In genomic region chr12:114232187-114232586, GRCh38 we compare ENCODE assay signal across 27 cellular contexts.
"Had no signal": no experiment of that assay in that cellular context is flagged by ENCODE, and none has a peak within 500 bp of the region (broad histone marks: within the 10 kb centered on the region; RNA-seq: fewer than 3 reads in every experiment).

No MANE protein-coding gene starts in this region.

- H3K4me3 ChIP-seq: stomach, suprapubic skin, testis, thoracic aorta, thyroid gland, tibial artery, tibial nerve, transverse colon, upper lobe of left lung, upper lobe of right lung, uterus, vagina had no signal

- DNase-seq: stimulated activated CD4-positive, alpha-beta T cell treated with anti-CD3 and anti-CD28 coated beads, Interleukin-2, amount 100 ng/mL, for 48 hours; stimulated activated CD4-positive, alpha-beta T cell treated with anti-CD3 and anti-CD28 coated beads, Interleukin-4, amount 100 ng/mL, for 1 hour; stimulated activated CD4-positive, alpha-beta T cell treated with anti-CD3 and anti-CD28 coated beads, Interleukin-4, amount 100 ng/mL, for 24 hours; stimulated activated CD4-positive, alpha-beta T cell treated with anti-CD3 and anti-CD28 coated beads, Interleukin-4, amount 100 ng/mL, for 4 hours; stimulated activated CD8-positive, alpha-beta memory T cell treated with anti-CD3 and anti-CD28 coated beads, Interleukin-4, amount 100 ng/mL, for 48 hours; stimulated activated naive B cell treated with anti-CD40 and anti-IgM and Interleukin-4, amounts not matched to agents 10 μg/mL and 1 μg/mL and 100 μg/mL, for 72 hours; stimulated activated naive CD4-positive, alpha-beta T cell; stimulated activated naive CD4-positive, alpha-beta T cell treated with Interleukin-2 at 50 U/mL for 16 hours; stimulated activated naive CD8-positive, alpha-beta T cell treated with anti-CD3 and anti-CD28 coated beads, Interleukin-15, amount 100 ng/mL, for 72 hours; stimulated activated naive CD8-positive, alpha-beta T cell treated with anti-CD3 and anti-CD28 coated beads, Interleukin-15, Interleukin-2, amounts not matched to agents 100 U/mL and 50 U/mL, for 24 hours; stomach; substantia nigra; testis; thyroid gland; tibial artery; transverse colon; trophoblast cell; upper lobe of left lung; upper lobe of right lung; uterus had no signal

- FAIRE-seq: urothelium cell line had no signal

- ATAC-seq: stimulated activated effector memory CD8-positive, alpha-beta T cell treated with anti-CD3 and anti-CD28 coated beads, Interleukin-12 subunit alpha, Interleukin-12 subunit beta, amount 100 ng/mL, for 72 hours; stimulated activated memory B cell treated with anti-CD40 and anti-IgM and Interleukin-4, amounts not matched to agents 10 μg/mL and 1 μg/mL and 100 μg/mL, for 72 hours; stimulated activated naive B cell treated with anti-CD40 and anti-IgM and Interleukin-4, amounts not matched to agents 10 μg/mL and 1 μg/mL and 100 μg/mL, for 72 hours; stimulated activated naive CD8-positive, alpha-beta T cell treated with anti-CD3 and anti-CD28 coated beads, Interleukin-15, amount 100 ng/mL, for 72 hours; stimulated activated naive CD8-positive, alpha-beta T cell treated with anti-CD3 and anti-CD28 coated beads, Interleukin-15, Interleukin-2, amounts not matched to agents 100 U/mL and 50 U/mL, for 24 hours; upper lobe of right lung had no signal

- H3K36me3 ChIP-seq: stomach, suprapubic skin, thoracic aorta, thyroid gland, tibial artery, tibial nerve, transverse colon, upper lobe of left lung, upper lobe of right lung, uterus, vagina had no signal

- H3K27ac ChIP-seq: stomach, suprapubic skin, testis, thoracic aorta, thyroid gland, tibial artery, tibial nerve, transverse colon, upper lobe of left lung, upper lobe of right lung, uterus, vagina had no signal

- H3K27me3 ChIP-seq: testis, thyroid gland, tibial nerve, transverse colon, upper lobe of left lung, upper lobe of right lung, uterus, vagina had no signal

- H3K9me3 ChIP-seq: suprapubic skin, testis, thoracic aorta, thyroid gland, transverse colon, upper lobe of left lung, upper lobe of right lung, uterus, vagina had no signal

- H3K4me1 ChIP-seq: stomach, suprapubic skin, testis, thyroid gland, tibial artery, tibial nerve, transverse colon, upper lobe of left lung, upper lobe of right lung, uterus, vagina had no signal
